8 cellular contexts compared by ENCODE assay signal in genomic region chr19:4327252-4327876, GRCh38. TPM values are rescaled to one million over a fixed set of nuclear protein-coding genes. Genes with fewer than 3 reads are reported as not detected.
A peak's percentile ranks its signal among the peaks of the same experiment; 100 is the strongest.
DNase-seq lines count a peak whose midpoint lies in the region; ATAC-seq and TF ChIP-seq lines count a peak whose summit lies in the region.

No MANE protein-coding gene starts in this region.

- intact Hi-C loops in upper lobe of right lung (cut with DNase I): no loop called here

- no peak overlapping the region for H3K4me3 ChIP-seq in GM12865 (ENCODE audit: low read depth, low read length)
- peak overlapping the region; percentile 39 for H3K4me3 ChIP-seq in upper lobe of right lung

- no peak for TF ChIP-seq CTCF in GM12865 (IDR thresholded peaks at IDR 0.05; ENCODE audit: insufficient read depth, low read depth, low read length, missing control alignments)
- TF ChIP-seq CTCF in upper lobe of right lung (IDR thresholded peaks at IDR 0.05): no peak

- no peaks in the 10 kb centered on the region for H3K9me3 ChIP-seq in upper lobe of right lung

- no peak overlapping the region for H3K27ac ChIP-seq in upper lobe of right lung

- DNase-seq in GM12865 (ENCODE audit: low read depth): peak; percentile 57
- DNase-seq in NOMO-1 (lab: John Stamatoyannopoulos, UW; ENCODE audit: unreplicated experiment in 2 of 2): peak; percentile 50 to 75
- peak; percentile 45 for DNase-seq in activated T-helper 1 cell treated with Interleukin-2 at 50 U/mL for 16 hours (ENCODE audit: low read depth)
- peak; percentile 53 for DNase-seq in germinal center (ENCODE audit: low spot score)
- peak; percentile 21 for DNase-seq in pons (ENCODE audit: low spot score)
- DNase-seq in upper lobe of right lung: peak; percentile 84
- DNase-seq in GM19240 (ENCODE audit: insufficient read length, low spot score): no peak
- DNase-seq in NCI-H146 treated with DMSO at 0.1 percent for 48 hours (lab: John Stamatoyannopoulos, UW; ENCODE audit: unreplicated experiment): no peak

- peak; percentile 55 for ATAC-seq in upper lobe of right lung

- H3K4me1 ChIP-seq in upper lobe of right lung: no peaks in the 10 kb centered on the region

- no peaks in the 10 kb centered on the region for H3K36me3 ChIP-seq in upper lobe of right lung

- H3K27me3 ChIP-seq in upper lobe of right lung: no peaks in the 10 kb centered on the region

RNA-seq across cellular contexts. Expression of gene STAP2, which starts 11.3 kb away (rescaled TPM):
- total RNA-seq in upper lobe of right lung: 16.1 TPM

RNA-seq across cellular contexts. Expression of gene MPND, which starts 16.0 kb away (rescaled TPM):
- total RNA-seq in upper lobe of right lung: 29.3 TPM

RNA-seq across cellular contexts. Expression of gene FSD1, which starts 23.0 kb away (rescaled TPM):
- total RNA-seq in upper lobe of right lung: 1.5 TPM

RNA-seq across cellular contexts. Expression of gene TMIGD2, which starts 25.2 kb away (rescaled TPM):
- 2.7 TPM for total RNA-seq in upper lobe of right lung

RNA-seq across cellular contexts. Expression of gene SHD, which starts 48.3 kb away (rescaled TPM):
- total RNA-seq in upper lobe of right lung: not detected

Comparison
In these comparisons a context has a peak if more than half of its experiments do, and no peak if none do; other contexts are left out.
1. DNase-seq: peak in GM12865 (single experiment), NOMO-1 (2 of 2), activated T-helper 1 cell treated with Interleukin-2 at 50 U/mL for 16 hours (single experiment), germinal center (single experiment), pons (single experiment) and upper lobe of right lung (single experiment); none in GM19240 (single experiment) and NCI-H146 treated with DMSO at 0.1 percent for 48 hours (single experiment).